28 cellular contexts compared by ENCODE assay signal in genomic region chr5:180394031-180394636, GRCh38. TPM values are rescaled to one million over a fixed set of nuclear protein-coding genes. Genes with fewer than 3 reads are reported as not detected.
"Had no signal": no experiment of that assay in that cellular context is flagged by ENCODE, and none has a peak within 500 bp of the region (broad histone marks: within the 10 kb centered on the region; RNA-seq: fewer than 3 reads in every experiment).

No MANE protein-coding gene starts in this region.

- H3K4me1 ChIP-seq: breast epithelium, heart left ventricle, left lung, pancreas, right lobe of liver, suprapubic skin, tibial nerve, uterus had no signal

- H3K4me3 ChIP-seq: breast epithelium, heart left ventricle, left lung, pancreas, right lobe of liver, skin epidermis, suprapubic skin, tibial nerve, uterus had no signal

- DNase-seq: activated CD4-positive, alpha-beta T cell treated with anti-CD3 and anti-CD28 coated beads for 4 hours; activated CD4-positive, alpha-beta T cell treated with anti-CD3 and anti-CD28 coated beads, Interleukin-2, amount 50 U/mL, for 48 hours; activated CD4-positive, CD25-positive, alpha-beta regulatory T cell; activated effector memory CD4-positive, alpha-beta T cell treated with Interleukin-2 at 50 U/mL for 16 hours; activated naive CD4-positive, alpha-beta T cell treated with anti-CD3 and anti-CD28 coated beads for 36 hours; activated naive CD8-positive, alpha-beta T cell treated with anti-CD3 and anti-CD28 coated beads, Interleukin-2, amount 10 ng/mL, durations not matched to agents 7 days and 5 days; activated T-cell treated with anti-CD3 and anti-CD28 coated beads, Interleukin-2, amount 50 U/mL, for 72 hours; amniotic stem cell; cerebellar nuclear complex; cortex of kidney; heart left ventricle; mammary epithelial cell; midbrain; natural killer cell; pancreas; stimulated activated CD4-positive, alpha-beta T cell treated with anti-CD3 and anti-CD28 coated beads, Interleukin-1b, Interleukin-23, amount 100 ng/mL, for 48 hours; stimulated activated naive CD8-positive, alpha-beta T cell treated with anti-CD3 and anti-CD28 coated beads, Interleukin-15, amount 100 ng/mL, for 72 hours; T1000; uterus had no signal

- H3K9me3 ChIP-seq: breast epithelium, heart left ventricle, left lung, pancreas, right lobe of liver, suprapubic skin, tibial nerve, uterus had no signal

- H3K27me3 ChIP-seq: breast epithelium, left lung, pancreas, right lobe of liver, suprapubic skin, tibial nerve, uterus had no signal

- H3K36me3 ChIP-seq: breast epithelium, heart left ventricle, left lung, pancreas, right lobe of liver, suprapubic skin, tibial nerve, uterus had no signal

- FAIRE-seq: pancreas had no signal

- ATAC-seq: activated T-cell treated with anti-CD3 and anti-CD28 coated beads, Interleukin-2, amount 50 U/mL, for 72 hours; heart left ventricle; left lung; natural killer cell; pancreas; stimulated activated effector memory CD8-positive, alpha-beta T cell treated with anti-CD3 and anti-CD28 coated beads, Interleukin-12 subunit alpha, Interleukin-12 subunit beta, amount 100 ng/mL, for 72 hours; stimulated activated naive CD8-positive, alpha-beta T cell treated with anti-CD3 and anti-CD28 coated beads, Interleukin-15, amount 100 ng/mL, for 72 hours had no signal

- H3K27ac ChIP-seq: breast epithelium, epithelial cell of prostate, heart left ventricle, left lung, pancreas, right lobe of liver, skin epidermis, suprapubic skin, tibial nerve, uterus had no signal

RNA-seq across cellular contexts. Expression of gene GFPT2, which starts 41.0 kb away (rescaled TPM):
- total RNA-seq: T-helper 1 cell treated with Interleukin-12 subunit alpha and Interleukin-12 subunit beta and Interleukin-4 antibody, amounts not matched to agents 30 ng/mL and 1 ng/mL, for 36 hours had no signal
